In the genomic region with DNA sequence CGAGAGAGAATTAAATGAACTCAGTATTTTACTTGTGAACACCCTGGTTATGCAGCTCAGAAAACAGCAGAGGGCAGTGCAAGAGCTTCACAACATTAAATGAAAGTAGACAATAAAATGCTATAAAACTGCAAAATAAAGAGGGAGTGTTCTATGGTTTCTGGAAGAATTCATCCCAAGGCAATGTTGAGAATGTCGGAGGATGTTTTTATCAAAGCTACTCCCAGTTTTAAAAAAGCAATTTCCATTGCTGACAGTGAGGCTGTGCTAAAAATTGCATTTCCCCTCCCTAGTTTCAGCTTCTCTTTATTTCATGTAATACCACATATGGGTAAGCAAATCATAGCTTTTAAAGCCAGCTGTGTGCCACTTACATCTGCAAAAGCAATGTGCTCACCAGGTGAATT, we compare ENCODE assay signal across 8 cellular contexts.
A peak's percentile ranks its signal among the peaks of the same experiment; 100 is the strongest.
DNase-seq lines count a peak whose midpoint lies in the region; ATAC-seq and TF ChIP-seq lines count a peak whose summit lies in the region.

No MANE protein-coding gene starts in this region.

- POLR2A ChIA-PET in RWPE1 (lab: Yijun Ruan, JAX; ENCODE audit: low non-redundant PET) = no interaction called here

- DNase-seq in heart right ventricle (no peak), right cardiac atrium (no peak), RWPE1 (ENCODE audit: low spot score) (peak; percentile 23), foreskin melanocyte (peak; percentile 77), vagina (ENCODE audit: extremely low spot score in 2 of 2) (no peak)
- no peak for DNase-seq in stimulated activated naive CD4-positive, alpha-beta T cell treated with Interleukin-2 at 50 U/mL for 16 hours (lab: John Stamatoyannopoulos, UW)

- H3K4me3 ChIP-seq in heart right ventricle = no peak overlapping the region
- no peak overlapping the region for H3K4me3 ChIP-seq in right cardiac atrium (ENCODE audit: low read length)
- H3K4me3 ChIP-seq in vagina = no peak overlapping the region

- H3K36me3 ChIP-seq in heart right ventricle (no peaks in the 10 kb centered on the region), vagina (no peaks in the 10 kb centered on the region)

- TF ChIP-seq POLR2A in vagina (IDR thresholded peaks at IDR 0.05) = no peak

- intact Hi-C loops in heart right ventricle (cut with DNase I) = no loop called here
- intact Hi-C loops in right cardiac atrium (cut with DNase I) = no loop called here
- intact Hi-C loops in vagina (cut with DNase I) = no loop called here

- H3K9me3 ChIP-seq in heart right ventricle (no peaks in the 10 kb centered on the region), right cardiac atrium (ENCODE audit: control insufficient read depth, low read length) (no peaks in the 10 kb centered on the region), vagina (no peaks in the 10 kb centered on the region)

- H3K27ac ChIP-seq in heart right ventricle (no peak overlapping the region), right cardiac atrium (ENCODE audit: low read length) (no peak overlapping the region), RWPE1 (no peak overlapping the region), vagina (no peak overlapping the region)

- H3K27me3 ChIP-seq in heart right ventricle = no peaks in the 10 kb centered on the region
- H3K27me3 ChIP-seq in right cardiac atrium (ENCODE audit: control insufficient read depth, insufficient read depth) = no peaks in the 10 kb centered on the region
- no peaks in the 10 kb centered on the region for H3K27me3 ChIP-seq in vagina

- peak in 6 of 9 donors; percentile 13 to 49 (median 32) for TF ChIP-seq CTCF in heart right ventricle (IDR thresholded peaks at IDR 0.05)
- peak; percentile 40 for TF ChIP-seq CTCF in RWPE1 (conservative IDR thresholded peaks at IDR 0.05; ENCODE audit: low read depth)
- peak; percentile 11 to 24 (median 18) for TF ChIP-seq CTCF in vagina (IDR thresholded peaks at IDR 0.05)

- ATAC-seq in heart right ventricle (no peak), right cardiac atrium (no peak), GM18858 (IDR thresholded peaks at IDR 0.05; ENCODE audit: unreplicated experiment) (no peak), GM21360 (IDR thresholded peaks at IDR 0.05; ENCODE audit: unreplicated experiment) (no peak)

- H3K4me1 ChIP-seq in heart right ventricle (peaks cover 0 to 3% (median 0%) of the 10 kb centered on the region in 9 donors), right cardiac atrium (ENCODE audit: control insufficient read depth, insufficient read depth, low read length) (no peaks in the 10 kb centered on the region), vagina (peaks cover 4% of the 10 kb centered on the region)

- CTCF ChIA-PET in RWPE1 (lab: Yijun Ruan, JAX) = interaction anchor here (0.5 to 0.9 kb wide), 5 partner anchors 9 to 1051 kb away, joined by 3 to 6 read pairs (median 4); no protein-coding TSS in a partner anchor

- 39 to 43% methylated on average over 2 of the region's 2 CpGs for WGBS in heart right ventricle, 2 donors
- WGBS in right cardiac atrium = 34% methylated on average over 2 of the region's 2 CpGs

Comparison
In these comparisons a context has a peak if more than half of its experiments do, and no peak if none do; other contexts are left out.
1. DNase-seq: peak in RWPE1 (single experiment) and foreskin melanocyte (single experiment); none in heart right ventricle (0 of 2), right cardiac atrium (0 of 3), vagina (0 of 2) and stimulated activated naive CD4-positive, alpha-beta T cell treated with Interleukin-2 at 50 U/mL for 16 hours (single experiment).
2. Peak in every context shown above with its lines, with median percentiles within 50 percentile points of each other: CTCF ChIP-seq.